Comparison of ENCODE assay signal across 28 cellular contexts in genomic region chr2:142347751-142348150, GRCh38.
"Had no signal": no experiment of that assay in that cellular context is flagged by ENCODE, and none has a peak within 500 bp of the region (broad histone marks: within the 10 kb centered on the region; RNA-seq: fewer than 3 reads in every experiment).

No MANE protein-coding gene starts in this region.

- H3K9me3 ChIP-seq: colonic mucosa, left ventricle myocardium inferior, neutrophil, ovary, thoracic aorta had no signal

- H3K27ac Mint-ChIP-seq: activated B cell treated with CpG ODN at 0.5 μM for 24 hours; activated CD8-positive, alpha-beta memory T cell treated with anti-CD3 and anti-CD28 coated beads, Interleukin-2, amount 10 ng/mL, durations not matched to agents 7 days and 5 days; activated CD8-positive, alpha-beta T cell treated with anti-CD3 and anti-CD28 coated beads, Interleukin-2, amount 10 ng/mL, durations not matched to agents 7 days and 5 days; activated naive CD4-positive, alpha-beta T cell treated with anti-CD3 and anti-CD28 coated beads, Interleukin-2, amount 50 U/mL, for 72 hours; activated T-helper 2 cell treated with anti-CD3 and anti-CD28 coated beads, Interferon-gamma antibody, Interleukin-2, Interleukin-4, amounts not matched to agents 10 μg/mL and 5 μg/mL and 100 μg/mL, durations not matched to agents 14 hours and 24 hours and 36 hours; effector memory CD8-positive, alpha-beta T cell; nephron progenitor cell; progenitor cell of endocrine pancreas; stimulated activated effector memory CD8-positive, alpha-beta T cell treated with anti-CD3 and anti-CD28 coated beads, Interleukin-12 subunit alpha, Interleukin-12 subunit beta, amount 100 ng/mL, for 72 hours; stimulated activated naive CD8-positive, alpha-beta T cell treated with anti-CD3 and anti-CD28 coated beads, Interleukin-15, Interleukin-2, amounts not matched to agents 100 ng/mL and 50 ng/mL, for 24 hours had no signal

- H3K36me3 ChIP-seq: colonic mucosa, left ventricle myocardium inferior, neutrophil, ovary, sigmoid colon, thoracic aorta had no signal

- H3K4me1 Mint-ChIP-seq: activated B cell treated with CpG ODN at 0.5 μM for 24 hours; activated CD8-positive, alpha-beta memory T cell treated with anti-CD3 and anti-CD28 coated beads, Interleukin-2, amount 10 ng/mL, durations not matched to agents 7 days and 5 days; nephron progenitor cell; stimulated activated effector memory CD8-positive, alpha-beta T cell treated with anti-CD3 and anti-CD28 coated beads, Interleukin-12 subunit alpha, Interleukin-12 subunit beta, amount 100 ng/mL, for 72 hours had no signal

- ATAC-seq: activated CD8-positive, alpha-beta memory T cell treated with anti-CD3 and anti-CD28 coated beads, Interleukin-2, amount 10 ng/mL, durations not matched to agents 7 days and 5 days; activated CD8-positive, alpha-beta T cell treated with anti-CD3 and anti-CD28 coated beads, Interleukin-2, amount 10 ng/mL, durations not matched to agents 7 days and 5 days; activated naive CD4-positive, alpha-beta T cell treated with anti-CD3 and anti-CD28 coated beads, Interleukin-2, amount 50 U/mL, for 72 hours; effector memory CD8-positive, alpha-beta T cell; esophagus mucosa; stimulated activated effector memory CD8-positive, alpha-beta T cell treated with anti-CD3 and anti-CD28 coated beads, Interleukin-12 subunit alpha, Interleukin-12 subunit beta, amount 100 ng/mL, for 72 hours had no signal

- H3K9me3 Mint-ChIP-seq: activated T-helper 2 cell treated with anti-CD3 and anti-CD28 coated beads, Interferon-gamma antibody, Interleukin-2, Interleukin-4, amounts not matched to agents 10 μg/mL and 5 μg/mL and 100 μg/mL, durations not matched to agents 14 hours and 24 hours and 36 hours had no signal

- H3K36me3 Mint-ChIP-seq: activated CD8-positive, alpha-beta memory T cell treated with anti-CD3 and anti-CD28 coated beads, Interleukin-2, amount 10 ng/mL, durations not matched to agents 7 days and 5 days; activated naive CD4-positive, alpha-beta T cell treated with anti-CD3 and anti-CD28 coated beads, Interleukin-2, amount 50 U/mL, for 72 hours; stimulated activated effector memory CD8-positive, alpha-beta T cell treated with anti-CD3 and anti-CD28 coated beads, Interleukin-12 subunit alpha, Interleukin-12 subunit beta, amount 100 ng/mL, for 72 hours had no signal

- H3K27ac ChIP-seq: colonic mucosa, dorsolateral prefrontal cortex, left ventricle myocardium inferior, neutrophil, ovary, sigmoid colon, thoracic aorta had no signal

- H3K4me1 ChIP-seq: colonic mucosa, left ventricle myocardium inferior, sigmoid colon had no signal

- H3K4me3 Mint-ChIP-seq: activated B cell treated with CpG ODN at 0.5 μM for 24 hours; activated CD8-positive, alpha-beta memory T cell treated with anti-CD3 and anti-CD28 coated beads, Interleukin-2, amount 10 ng/mL, durations not matched to agents 7 days and 5 days; activated CD8-positive, alpha-beta T cell treated with anti-CD3 and anti-CD28 coated beads, Interleukin-2, amount 10 ng/mL, durations not matched to agents 7 days and 5 days; effector memory CD8-positive, alpha-beta T cell; nephron progenitor cell; stimulated activated effector memory CD8-positive, alpha-beta T cell treated with anti-CD3 and anti-CD28 coated beads, Interleukin-12 subunit alpha, Interleukin-12 subunit beta, amount 100 ng/mL, for 72 hours; stimulated activated naive CD8-positive, alpha-beta T cell treated with anti-CD3 and anti-CD28 coated beads, Interleukin-15, Interleukin-2, amounts not matched to agents 100 ng/mL and 50 ng/mL, for 24 hours had no signal

- H3K27me3 Mint-ChIP-seq: activated B cell treated with CpG ODN at 0.5 μM for 24 hours; activated CD8-positive, alpha-beta memory T cell treated with anti-CD3 and anti-CD28 coated beads, Interleukin-2, amount 10 ng/mL, durations not matched to agents 7 days and 5 days; effector memory CD8-positive, alpha-beta T cell; progenitor cell of endocrine pancreas; stimulated activated naive CD8-positive, alpha-beta T cell treated with anti-CD3 and anti-CD28 coated beads, Interleukin-15, Interleukin-2, amounts not matched to agents 100 ng/mL and 50 ng/mL, for 24 hours had no signal

- H3K4me3 ChIP-seq: colonic mucosa, dorsolateral prefrontal cortex, left ventricle myocardium inferior, lung, ovary, sigmoid colon, thoracic aorta had no signal

- H3K27me3 ChIP-seq: colonic mucosa, dorsolateral prefrontal cortex, neutrophil, ovary, sigmoid colon had no signal

- DNase-seq: activated B cell treated with CpG ODN at 0.5 μM for 24 hours; activated CD8-positive, alpha-beta memory T cell treated with anti-CD3 and anti-CD28 coated beads, Interleukin-2, amount 10 ng/mL, durations not matched to agents 7 days and 5 days; activated CD8-positive, alpha-beta T cell treated with anti-CD3 and anti-CD28 coated beads, Interleukin-2, amount 10 ng/mL, durations not matched to agents 7 days and 5 days; activated naive CD4-positive, alpha-beta T cell; activated T-cell treated with anti-CD3 and anti-CD28 coated beads, Interleukin-2, amount 50 U/mL, for 48 hours; anterior cingulate cortex; cerebellar nuclear complex; colonic mucosa; dorsolateral prefrontal cortex; effector memory CD8-positive, alpha-beta T cell; foreskin melanocyte; left ventricle myocardium inferior; nephron progenitor cell; ovary; retina; sigmoid colon; small intestine; stimulated activated CD4-positive, alpha-beta T cell treated with anti-CD3 and anti-CD28 coated beads, Interleukin-4, amount 100 ng/mL, for 24 hours; trophoblast cell had no signal
